Comparison of ENCODE assay signal across 9 cellular contexts in genomic region chr7:32501522-32501921, GRCh38. TPM values are rescaled to one million over a fixed set of nuclear protein-coding genes. Genes with fewer than 3 reads are reported as not detected.
DNase-seq lines count a peak whose midpoint lies in the region; ATAC-seq and TF ChIP-seq lines count a peak whose summit lies in the region.
"Had no signal": no experiment of that assay in that cellular context is flagged by ENCODE, and none has a peak within 500 bp of the region (broad histone marks: within the 10 kb centered on the region; RNA-seq: fewer than 3 reads in every experiment).

No MANE protein-coding gene starts in this region.

- peaks cover 96% of the 10 kb centered on the region for H3K79me2 ChIP-seq in PC-9 (ENCODE audit: low read depth)

- POLR2A ChIA-PET in PC-9 (lab: Charles Lee; ENCODE audit: unreplicated experiment): no interaction called here

- peaks cover 44% of the 10 kb centered on the region for H4K20me1 ChIP-seq in PC-9 (ENCODE audit: insufficient read depth)

- H3K36me3 Mint-ChIP-seq in progenitor cell of endocrine pancreas (ENCODE audit: insufficient read depth): peaks cover 9% of the 10 kb centered on the region

- peaks cover 3% of the 10 kb centered on the region; the same call in 1 of the 2 replicates for H3K9me3 ChIP-seq in PC-9 (ENCODE audit: insufficient read depth, low read depth)

- ATAC-seq in HG02759 (IDR thresholded peaks at IDR 0.05; ENCODE audit: unreplicated experiment): no peak
- no peak for ATAC-seq in GM21717 (IDR thresholded peaks at IDR 0.05; ENCODE audit: unreplicated experiment)

- H3F3A ChIP-seq in PC-9 (ENCODE audit: insufficient read depth, low read depth): peaks cover 15% of the 10 kb centered on the region

- peak overlapping the region; percentile 56 for H3K4me2 ChIP-seq in PC-9

- no peaks in the 10 kb centered on the region for H3K27me3 Mint-ChIP-seq in progenitor cell of endocrine pancreas

- H3K27ac ChIP-seq in PC-9: peak overlapping the region; percentile 53

- BruUV-seq in PC-9 (replicated peaks; lab: Mats Ljungman, UMichigan): no TSS peak

- DNase-seq in EL (peak; percentile 73), PC-9 (peak in 1 of 2 experiments; percentile 59), epithelial cell of esophagus (ENCODE audit: low read depth) (peak; percentile 74), progenitor cell of endocrine pancreas (ENCODE audit: low spot score, unreplicated experiment) (no peak), NCI-H526 (lab: John Stamatoyannopoulos, UW) (no peak), NCI-H1417 treated with DMSO at 0.1 percent for 48 hours (lab: John Stamatoyannopoulos, UW) (no peak)
- DNase-seq: NCI-H187 treated with DMSO at 0.1 percent for 48 hours had no signal

- peaks cover 41% of the 10 kb centered on the region for H3K4me1 ChIP-seq in PC-9 (replicated peaks; ENCODE audit: insufficient read depth)

- H3K4me1 Mint-ChIP-seq in progenitor cell of endocrine pancreas (ENCODE audit: low read depth): peaks cover 21% of the 10 kb centered on the region

- no peak for TF ChIP-seq CTCF in PC-9 (conservative IDR thresholded peaks at IDR 0.05)
- no peak for TF ChIP-seq CTCF in epithelial cell of esophagus (IDR thresholded peaks at IDR 0.05; ENCODE audit: insufficient read depth, low read depth, low read length, missing control alignments)
- TF ChIP-seq CTCF in progenitor cell of endocrine pancreas (IDR thresholded peaks at IDR 0.05; ENCODE audit: unreplicated experiment): no peak

- peaks cover 3% of the 10 kb centered on the region; the same call in 1 of the 2 replicates for H3K36me3 ChIP-seq in PC-9 (ENCODE audit: low read depth)

- intact Hi-C loops in PC-9 (cut with micrococcal nuclease; ENCODE audit: unreplicated experiment): no loop called here

- H2AFZ ChIP-seq in PC-9: no peak overlapping the region

- H3K9me3 Mint-ChIP-seq in progenitor cell of endocrine pancreas (ENCODE audit: low read depth): no peaks in the 10 kb centered on the region

- CTCF ChIA-PET in PC-9 (lab: Charles Lee): no interaction called here

- peak overlapping the region; percentile 73 for H3K27ac Mint-ChIP-seq in progenitor cell of endocrine pancreas

- H3K27me3 ChIP-seq in PC-9 (ENCODE audit: insufficient read depth, low read depth): no peaks in the 10 kb centered on the region

- no peak overlapping the region for H3K4me3 Mint-ChIP-seq in progenitor cell of endocrine pancreas (ENCODE audit: low read depth)

- no peaks in the 10 kb centered on the region for H3K9me2 ChIP-seq in PC-9 (ENCODE audit: insufficient read depth)

- H3K4me3 ChIP-seq in PC-9: peak overlapping the region; percentile 13; the same call in 1 of the 2 replicates
- no peak overlapping the region for H3K4me3 ChIP-seq in epithelial cell of esophagus (ENCODE audit: low read length)

RNA-seq across cellular contexts. Expression of gene AVL9, which starts 6.2 kb away (rescaled TPM):
- total RNA-seq in PC-9 (2021) (57.1 and 68.8 TPM in 2 replicates), progenitor cell of endocrine pancreas (50.2 and 50.7 TPM in 2 replicates)

RNA-seq across cellular contexts. Expression of gene LSM5, which starts 11.3 kb away (rescaled TPM):
- total RNA-seq in PC-9 (2021): 97.5 and 104 TPM in 2 replicates
- total RNA-seq in progenitor cell of endocrine pancreas: 76.9 and 78.1 TPM in 2 replicates

Comparison
In these comparisons a context has a peak if more than half of its experiments do, and no peak if none do; other contexts are left out.
1. DNase-seq: peak in EL (single experiment) and epithelial cell of esophagus (single experiment); none in progenitor cell of endocrine pancreas (single experiment), NCI-H526 (0 of 2) and NCI-H1417 treated with DMSO at 0.1 percent for 48 hours (single experiment).